ENCODE assay signal across 8 cellular contexts in genomic region chr17:45096141-45096540, GRCh38. TPM values are rescaled to one million over a fixed set of nuclear protein-coding genes. Genes with fewer than 3 reads are reported as not detected.
A peak's percentile ranks its signal among the peaks of the same experiment; 100 is the strongest.
DNase-seq lines count a peak whose midpoint lies in the region; ATAC-seq and TF ChIP-seq lines count a peak whose summit lies in the region.

No MANE protein-coding gene starts in this region.

- H2AFZ ChIP-seq in neural progenitor cell (replicated peaks) = no peak overlapping the region

- no peak overlapping the region for H3K4me2 ChIP-seq in neural progenitor cell

- no peaks in the 10 kb centered on the region for H3K79me2 ChIP-seq in neural progenitor cell (ENCODE audit: low read depth)

- no peaks in the 10 kb centered on the region for H3K27me3 ChIP-seq in neural progenitor cell
- no peaks in the 10 kb centered on the region for H3K27me3 ChIP-seq in CD8-positive, alpha-beta T cell (ENCODE audit: insufficient read depth, low read length)

- H3K27ac Mint-ChIP-seq in chondrocyte (ENCODE audit: unreplicated experiment) (peak overlapping the region; percentile 28), neural progenitor cell (no peak overlapping the region)
- no peak overlapping the region for H3K27ac Mint-ChIP-seq in CD8-positive, alpha-beta T cell

- peaks cover 46% of the 10 kb centered on the region for H3K4me1 Mint-ChIP-seq in chondrocyte (ENCODE audit: low read depth)
- H3K4me1 Mint-ChIP-seq in neural progenitor cell = no peaks in the 10 kb centered on the region
- H3K4me1 Mint-ChIP-seq in CD8-positive, alpha-beta T cell (ENCODE audit: low read depth) = no peaks in the 10 kb centered on the region

- H3K27me3 Mint-ChIP-seq in chondrocyte (ENCODE audit: low read depth) = no peaks in the 10 kb centered on the region
- H3K27me3 Mint-ChIP-seq in neural progenitor cell (ENCODE audit: insufficient read depth, low read depth) = peaks cover 5% of the 10 kb centered on the region
- no peaks in the 10 kb centered on the region for H3K27me3 Mint-ChIP-seq in CD8-positive, alpha-beta T cell (ENCODE audit: low read depth)

- no peak overlapping the region for H3K9ac ChIP-seq in neural progenitor cell

- H3K4me3 ChIP-seq in NB4 (ENCODE audit: low read depth, low read length) (no peak overlapping the region), neural progenitor cell (no peak overlapping the region)
- H3K4me3 ChIP-seq in CD8-positive, alpha-beta T cell (ENCODE audit: low read depth, low read length) = no peak overlapping the region

- no peak overlapping the region for H3K27ac ChIP-seq in neural progenitor cell
- H3K27ac ChIP-seq in CD8-positive, alpha-beta T cell (ENCODE audit: low read depth, low read length) = no peak overlapping the region

- no peaks in the 10 kb centered on the region for H3K4me1 ChIP-seq in neural progenitor cell
- H3K4me1 ChIP-seq in CD8-positive, alpha-beta T cell (ENCODE audit: insufficient read depth, low read length) = no peaks in the 10 kb centered on the region

- DNase-seq in EL (peak; percentile 52), NB4 (ENCODE audit: low read depth) (peak; percentile 62), chondrocyte (ENCODE audit: low spot score) (no peak), neural progenitor cell (ENCODE audit: low spot score) (peak; percentile 40)
- no peak for DNase-seq in CD8-positive, alpha-beta T cell

- POLR2A ChIA-PET in CD8-positive, alpha-beta T cell (lab: Charles Lee) = no interaction called here

- H3F3A ChIP-seq in neural progenitor cell (ENCODE audit: low read depth) = peaks cover 3% of the 10 kb centered on the region

- intact Hi-C loops in CD8-positive, alpha-beta T cell (cut with DNase I, micrococcal nuclease) = loop anchor here in 1 of 2 experiments (1.0 kb wide), 1 partner anchor 36 kb away; the partner anchor contains the start of gene PLCD3

- no peak for ATAC-seq in GM21528 (IDR thresholded peaks at IDR 0.05; ENCODE audit: low FRiP score, unreplicated experiment)
- no peak for ATAC-seq in HG03571 (IDR thresholded peaks at IDR 0.05; ENCODE audit: unreplicated experiment)
- no peak for ATAC-seq in GM19035 (IDR thresholded peaks at IDR 0.05; ENCODE audit: unreplicated experiment)
- ATAC-seq in CD8-positive, alpha-beta T cell = no peak

- H4K20me1 ChIP-seq in neural progenitor cell (ENCODE audit: low read depth) = peaks cover 15% of the 10 kb centered on the region

- peaks cover 32% of the 10 kb centered on the region for H3K36me3 Mint-ChIP-seq in chondrocyte (ENCODE audit: low read depth)
- peaks cover 31% of the 10 kb centered on the region for H3K36me3 Mint-ChIP-seq in neural progenitor cell
- H3K36me3 Mint-ChIP-seq in CD8-positive, alpha-beta T cell = peaks cover 80% of the 10 kb centered on the region

- no peak for TF ChIP-seq POLR2A in NB4 (IDR thresholded peaks at IDR 0.05; ENCODE audit: extremely low read depth, insufficient read length)

- no peaks in the 10 kb centered on the region for H3K9me3 Mint-ChIP-seq in chondrocyte (ENCODE audit: low read depth)
- no peaks in the 10 kb centered on the region for H3K9me3 Mint-ChIP-seq in neural progenitor cell
- H3K9me3 Mint-ChIP-seq in CD8-positive, alpha-beta T cell = no peaks in the 10 kb centered on the region

- H3K4me3 Mint-ChIP-seq in chondrocyte (ENCODE audit: unreplicated experiment) (no peak overlapping the region), neural progenitor cell (peak overlapping the region; percentile 7)
- no peak overlapping the region for H3K4me3 Mint-ChIP-seq in CD8-positive, alpha-beta T cell

- H3K9me3 ChIP-seq in neural progenitor cell (ENCODE audit: low read depth) = no peaks in the 10 kb centered on the region
- no peaks in the 10 kb centered on the region for H3K9me3 ChIP-seq in CD8-positive, alpha-beta T cell (ENCODE audit: low read length)

- peaks cover 7% of the 10 kb centered on the region for H3K36me3 ChIP-seq in neural progenitor cell
- H3K36me3 ChIP-seq in CD8-positive, alpha-beta T cell (ENCODE audit: insufficient read depth, low read length) = peaks cover 63% of the 10 kb centered on the region

- peak; percentile 66 for TF ChIP-seq CTCF in NB4 (IDR thresholded peaks at IDR 0.05; ENCODE audit: low read depth, low read length)
- TF ChIP-seq CTCF in chondrocyte (IDR thresholded peaks at IDR 0.05) = peak; percentile 78
- peak; percentile 56 for TF ChIP-seq CTCF in neural progenitor cell (IDR thresholded peaks at IDR 0.05)
- no peak for TF ChIP-seq CTCF in CD8-positive, alpha-beta T cell (IDR thresholded peaks at IDR 0.05)

- CTCF ChIA-PET in CD8-positive, alpha-beta T cell (lab: Charles Lee) = interaction anchor here (0.9 to 2.1 kb wide), 7 partner anchors 10 to 239 kb away, joined by 3 to 12 read pairs (median 3); partner anchors contain the start of gene ACBD4

RNA-seq across cellular contexts. Expression of gene NMT1, which starts 35.0 kb away (rescaled TPM):
- total RNA-seq in chondrocyte = 89.0 to 103 TPM (median 91.4 TPM) in 3 replicates
- total RNA-seq in neural progenitor cell (ENCODE audit: low replicate concordance) = 95.0 and 101 TPM in 2 replicates
- 10 to 100 TPM; 62.6 to 66.6 TPM for total RNA-seq in CD8-positive, alpha-beta T cell

RNA-seq across cellular contexts. Expression of gene PLCD3, which starts 36.2 kb away (rescaled TPM):
- total RNA-seq in chondrocyte (123 to 135 TPM (median 128 TPM) in 3 replicates), neural progenitor cell (ENCODE audit: low replicate concordance) (16.0 and 31.4 TPM in 2 replicates)
- 1 to 10 TPM; 2.2 to 4.3 TPM for total RNA-seq in CD8-positive, alpha-beta T cell

RNA-seq across cellular contexts. Expression of gene ACBD4, which starts 39.3 kb away (rescaled TPM):
- total RNA-seq in chondrocyte = 4.7 to 6.8 TPM (median 5.6 TPM) in 3 replicates
- 6.8 and 17.3 TPM in 2 replicates for total RNA-seq in neural progenitor cell (ENCODE audit: low replicate concordance)
- 10 to 100 TPM; 15.5 to 19.3 TPM for total RNA-seq in CD8-positive, alpha-beta T cell

RNA-seq across cellular contexts. Expression of gene DCAKD, which starts 44.7 kb away (rescaled TPM):
- total RNA-seq in chondrocyte (33.9 to 39.9 TPM (median 36.5 TPM) in 3 replicates), neural progenitor cell (ENCODE audit: low replicate concordance) (31.4 and 91.5 TPM in 2 replicates)
- total RNA-seq in CD8-positive, alpha-beta T cell = 1 to 10 TPM; 8.3 to 8.4 TPM

RNA-seq across cellular contexts. Expression of gene HEXIM1, which starts 52.1 kb away (rescaled TPM):
- total RNA-seq in chondrocyte (35.9 to 41.0 TPM (median 36.4 TPM) in 3 replicates), neural progenitor cell (ENCODE audit: low replicate concordance) (10.2 and 14.3 TPM in 2 replicates)
- 10 to 100 TPM; 76.5 to 77.2 TPM for total RNA-seq in CD8-positive, alpha-beta T cell

Comparison
In these comparisons a context has a peak if more than half of its experiments do, and no peak if none do; other contexts are left out.
1. DNase-seq: peak in EL (single experiment), NB4 (single experiment) and neural progenitor cell (single experiment); none in chondrocyte (single experiment) and CD8-positive, alpha-beta T cell (0 of 7).